1 cellular context compared by ENCODE assay signal in genomic region chr3:45604066-45604465, GRCh38.
TF ChIP-seq lines count a peak whose summit lies in the region.

No MANE protein-coding gene starts in this region.

TF ChIP-seq in IMR-90, 13 proteins besides CTCF, POLR2A, EP300 and RAD21:
- TF ChIP-seq MAFK (IDR thresholded peaks at IDR 0.05; ENCODE audit: low read depth, low read length) (no peak), CEBPB (IDR thresholded peaks at IDR 0.05; ENCODE audit: low read depth, low read length) (no peak), SMC3 (IDR thresholded peaks at IDR 0.05; ENCODE audit: low read depth, low read length) (no peak), NFE2L2 (IDR thresholded peaks at IDR 0.05; ENCODE audit: low read depth, low read length) (no peak), ELK1 (IDR thresholded peaks at IDR 0.05; ENCODE audit: borderline replicate concordance, low read depth, low read length) (no peak), FOS (IDR thresholded peaks at IDR 0.05; ENCODE audit: low read depth, low read length) (no peak), RCOR1 (IDR thresholded peaks at IDR 0.05; ENCODE audit: insufficient replicate concordance, low read length) (no peak), USF2 (IDR thresholded peaks at IDR 0.05; ENCODE audit: low read depth, low read length) (no peak), RFX5 (IDR thresholded peaks at IDR 0.05; ENCODE audit: low read depth, low read length) (no peak), CHD1 (IDR thresholded peaks at IDR 0.05; ENCODE audit: low read depth, low read length) (no peak), MXI1 (IDR thresholded peaks at IDR 0.05; ENCODE audit: borderline replicate concordance, low read depth, low read length) (no peak), BHLHE40 (IDR thresholded peaks at IDR 0.05; ENCODE audit: low read depth, low read length) (no peak), MAZ (IDR thresholded peaks at IDR 0.05; ENCODE audit: borderline replicate concordance, low read depth, low read length) (no peak)
